Comparison of ENCODE assay signal across 11 cellular contexts in genomic region chr13:44117351-44117750, GRCh38.
DNase-seq lines count a peak whose midpoint lies in the region; ATAC-seq and TF ChIP-seq lines count a peak whose summit lies in the region.
"Had no signal": no experiment of that assay in that cellular context is flagged by ENCODE, and none has a peak within 500 bp of the region (broad histone marks: within the 10 kb centered on the region; RNA-seq: fewer than 3 reads in every experiment).

No MANE protein-coding gene starts in this region.

- DNase-seq in SK-N-SH: no peak
- no peak for DNase-seq in activated B cell treated with CpG ODN at 0.5 μM for 24 hours
- peak; percentile 33 to 46 (median 45) for DNase-seq in immature natural killer cell
- DNase-seq in stomach: no peak
- no peak for DNase-seq in NCI-H2107 (lab: John Stamatoyannopoulos, UW)
- no peak for DNase-seq in medulla oblongata (ENCODE audit: extremely low spot score)
- DNase-seq: activated CD4-positive, alpha-beta T cell treated with anti-CD3 and anti-CD28 coated beads for 4 hours; cortex of kidney; NCI-H510A had no signal

- H3K4me3 ChIP-seq in SK-N-SH (ENCODE audit: low read depth in 2 of 2, low read length in 1 of 2) (no peak overlapping the region), stomach (no peak overlapping the region)

- peak overlapping the region; percentile 24 for H3K27ac Mint-ChIP-seq in activated B cell treated with CpG ODN at 0.5 μM for 24 hours
- H3K27ac Mint-ChIP-seq in immature natural killer cell: peak overlapping the region; percentile 90 to 98 (median 94)
- H3K27ac Mint-ChIP-seq in activated T-helper 17 cell treated with anti-CD3 and anti-CD28 coated beads, Interleukin-2, amount 50 U/mL, for 72 hours: no peak overlapping the region

- WGBS in SK-N-SH (ENCODE audit: low lambda C conversion rate): 55% methylated on average over 3 of the region's 3 CpGs
- 0 to 8% (median 1%) methylated on average over 3 of the region's 3 CpGs for WGBS in stomach, 5 donors

- H3K27ac ChIP-seq in SK-N-SH (ENCODE audit: low read depth in 2 of 2, low read length in 1 of 2) (no peak overlapping the region; a peak in 1 of 4 replicates), stomach (peak overlapping the region in 4 of 5 donors; percentile 39 to 80 (median 67))

- CTCF ChIA-PET in SK-N-SH (lab: Yijun Ruan, JAX): interaction anchor here (1.4 kb wide), 1 partner anchor 209 kb away, joined by 6 read pairs; no protein-coding TSS in a partner anchor
- CTCF ChIA-PET in activated B cell treated with CpG ODN at 0.5 μM for 24 hours (lab: Charles Lee): interaction anchor here (1.1 kb wide), 1 partner anchor 322 kb away, joined by 3 read pairs; no protein-coding TSS in a partner anchor

- H3K9ac ChIP-seq in SK-N-SH: no peak overlapping the region

- TF ChIP-seq EP300 in SK-N-SH (IDR thresholded peaks at IDR 0.05; ENCODE audit: borderline replicate concordance in 1 of 2, low read depth in 1 of 2, low read length in 1 of 2) (no peak), stomach (IDR thresholded peaks at IDR 0.05) (no peak)

- POLR2A ChIA-PET in SK-N-SH (lab: Yijun Ruan, JAX): interaction anchor here (1.3 kb wide), 1 partner anchor 23 kb away, joined by 3 read pairs; no protein-coding TSS in a partner anchor
- POLR2A ChIA-PET in activated B cell treated with CpG ODN at 0.5 μM for 24 hours (lab: Charles Lee): interaction anchor here (0.6 kb wide), 2 partner anchors 263 to 320 kb away, joined by 3 to 4 read pairs; no protein-coding TSS in a partner anchor

- H3K4me1 Mint-ChIP-seq in activated B cell treated with CpG ODN at 0.5 μM for 24 hours (peaks cover 26% of the 10 kb centered on the region), immature natural killer cell (peaks cover 55 to 63% of the 10 kb centered on the region in 2 donors)
- H3K4me1 Mint-ChIP-seq in activated T-helper 17 cell treated with anti-CD3 and anti-CD28 coated beads, Interleukin-2, amount 50 U/mL, for 72 hours: no peaks in the 10 kb centered on the region

- intact Hi-C loops in activated B cell treated with CpG ODN at 0.5 μM for 24 hours (cut with micrococcal nuclease): no loop called here
- intact Hi-C loops in stomach (cut with DNase I; ENCODE audit: low total_unique reads): no loop called here

- H3K36me3 Mint-ChIP-seq in activated B cell treated with CpG ODN at 0.5 μM for 24 hours (ENCODE audit: low read depth) (no peaks in the 10 kb centered on the region), immature natural killer cell (no peaks in the 10 kb centered on the region)
- H3K36me3 Mint-ChIP-seq in activated T-helper 17 cell treated with anti-CD3 and anti-CD28 coated beads, Interleukin-2, amount 50 U/mL, for 72 hours (ENCODE audit: low read depth): no peaks in the 10 kb centered on the region

- H3K27me3 Mint-ChIP-seq in activated B cell treated with CpG ODN at 0.5 μM for 24 hours (no peaks in the 10 kb centered on the region), immature natural killer cell (ENCODE audit: low read depth in 3 of 3) (peaks cover 0 to 4% (median 1%) of the 10 kb centered on the region in 3 donors)
- no peaks in the 10 kb centered on the region for H3K27me3 Mint-ChIP-seq in activated T-helper 17 cell treated with anti-CD3 and anti-CD28 coated beads, Interleukin-2, amount 50 U/mL, for 72 hours

- H3F3A ChIP-seq in SK-N-SH (replicated peaks; ENCODE audit: insufficient read depth): no peaks in the 10 kb centered on the region

- TF ChIP-seq CTCF in SK-N-SH (IDR thresholded peaks at IDR 0.05) (no peak), activated B cell treated with CpG ODN at 0.5 μM for 24 hours (IDR thresholded peaks at IDR 0.05) (no peak), stomach (IDR thresholded peaks at IDR 0.05) (no peak)

- no peaks in the 10 kb centered on the region for H3K79me2 ChIP-seq in SK-N-SH (ENCODE audit: insufficient read depth)

- ATAC-seq in SK-N-SH treated with all-trans-retinoic acid at 6 μM for 48 hours: no peak
- ATAC-seq in activated B cell treated with CpG ODN at 0.5 μM for 24 hours (ENCODE audit: low read depth): no peak
- ATAC-seq in activated T-helper 17 cell treated with anti-CD3 and anti-CD28 coated beads, Interleukin-2, amount 50 U/mL, for 72 hours (replicated peaks): no peak

- peak overlapping the region; percentile 11 for H3K4me3 Mint-ChIP-seq in activated B cell treated with CpG ODN at 0.5 μM for 24 hours
- H3K4me3 Mint-ChIP-seq in immature natural killer cell: peak overlapping the region; percentile 36 to 84 (median 73)
- no peak overlapping the region for H3K4me3 Mint-ChIP-seq in activated T-helper 17 cell treated with anti-CD3 and anti-CD28 coated beads, Interleukin-2, amount 50 U/mL, for 72 hours

- no peaks in the 10 kb centered on the region for H3K27me3 ChIP-seq in SK-N-SH (ENCODE audit: insufficient read depth)
- H3K27me3 ChIP-seq in stomach: no peaks in the 10 kb centered on the region

- H3K9me3 ChIP-seq in SK-N-SH (no peaks in the 10 kb centered on the region), stomach (no peaks in the 10 kb centered on the region)

- no peaks in the 10 kb centered on the region for H3K9me2 ChIP-seq in SK-N-SH

- no peaks in the 10 kb centered on the region for H4K20me1 ChIP-seq in SK-N-SH (ENCODE audit: insufficient read depth)

- no peak overlapping the region for H3K4me2 ChIP-seq in SK-N-SH

- TF ChIP-seq RAD21 in SK-N-SH (IDR thresholded peaks at IDR 0.05; ENCODE audit: low read length): no peak

- H3K9me3 Mint-ChIP-seq in activated B cell treated with CpG ODN at 0.5 μM for 24 hours (no peaks in the 10 kb centered on the region), immature natural killer cell (peaks cover 0 to 2% (median 0%) of the 10 kb centered on the region in 6 donors)
- no peaks in the 10 kb centered on the region for H3K9me3 Mint-ChIP-seq in activated T-helper 17 cell treated with anti-CD3 and anti-CD28 coated beads, Interleukin-2, amount 50 U/mL, for 72 hours

- H3K4me1 ChIP-seq in SK-N-SH (ENCODE audit: control insufficient read depth in 1 of 2, insufficient read depth in 2 of 2, low read depth in 1 of 2, low read length in 1 of 2) (peaks cover 0 to 7% of the 10 kb centered on the region in 2 experiments; a peak in 2 of 4 replicates), stomach (peaks cover 5 to 31% (median 15%) of the 10 kb centered on the region in 4 donors)

- no peak for TF ChIP-seq POLR2A in stomach (IDR thresholded peaks at IDR 0.05)

- peak overlapping the region; percentile 51; the same call in 1 of the 2 replicates for H2AFZ ChIP-seq in SK-N-SH (ENCODE audit: low read depth)

- H3K36me3 ChIP-seq in SK-N-SH (replicated peaks in 1 of 2; ENCODE audit: control insufficient read depth in 1 of 2, insufficient read depth in 2 of 2, low read length in 1 of 2): no peaks in the 10 kb centered on the region
- H3K36me3 ChIP-seq in stomach: no peaks in the 10 kb centered on the region

TF ChIP-seq in SK-N-SH, 30 proteins besides CTCF, POLR2A, EP300 and RAD21 (continues in another document):
- TF ChIP-seq YY1 (IDR thresholded peaks at IDR 0.05; ENCODE audit: low read depth) (no peak), FOXJ3 (CRISPR knock-in tag; IDR thresholded peaks at IDR 0.05) (no peak), RFX5 (IDR thresholded peaks at IDR 0.05; ENCODE audit: low read length) (no peak), USF2 (IDR thresholded peaks at IDR 0.05; ENCODE audit: borderline replicate concordance, low read depth, low read length) (no peak)

TF ChIP-seq in SK-N-SH treated with all-trans-retinoic acid at 6 μM for 48 hours, 23 proteins besides CTCF, POLR2A, EP300 and RAD21:
- TF ChIP-seq SNAI2 (CRISPR knock-in tag; IDR thresholded peaks at IDR 0.05) (no peak), ZFP30 (CRISPR knock-in tag; IDR thresholded peaks at IDR 0.05) (no peak), OSR1 (CRISPR knock-in tag; IDR thresholded peaks at IDR 0.05) (no peak), PATZ1 (CRISPR knock-in tag; IDR thresholded peaks at IDR 0.05; ENCODE audit: borderline replicate concordance) (no peak), CSDC2 (CRISPR knock-in tag; IDR thresholded peaks at IDR 0.05) (no peak), ZNF565 (CRISPR knock-in tag; conservative IDR thresholded peaks at IDR 0.05; ENCODE audit: low read depth) (no peak), PPARA (CRISPR knock-in tag; IDR thresholded peaks at IDR 0.05; ENCODE audit: borderline replicate concordance) (no peak)
- TF ChIP-seq, protein P1, sequence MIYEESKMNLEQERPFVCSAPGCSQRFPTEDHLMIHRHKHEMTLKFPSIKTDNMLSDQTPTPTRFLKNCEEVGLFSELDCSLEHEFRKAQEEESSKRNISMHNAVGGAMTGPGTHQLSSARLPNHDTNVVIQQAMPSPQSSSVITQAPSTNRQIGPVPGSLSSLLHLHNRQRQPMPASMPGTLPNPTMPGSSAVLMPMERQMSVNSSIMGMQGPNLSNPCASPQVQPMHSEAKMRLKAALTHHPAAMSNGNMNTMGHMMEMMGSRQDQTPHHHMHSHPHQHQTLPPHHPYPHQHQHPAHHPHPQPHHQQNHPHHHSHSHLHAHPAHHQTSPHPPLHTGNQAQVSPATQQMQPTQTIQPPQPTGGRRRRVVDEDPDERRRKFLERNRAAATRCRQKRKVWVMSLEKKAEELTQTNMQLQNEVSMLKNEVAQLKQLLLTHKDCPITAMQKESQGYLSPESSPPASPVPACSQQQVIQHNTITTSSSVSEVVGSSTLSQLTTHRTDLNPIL (CRISPR knock-in tag; IDR thresholded peaks at IDR 0.05; ENCODE audit: low read depth): no peak

Comparison
In these comparisons a context has a peak if more than half of its experiments do, and no peak if none do; other contexts are left out.
1. DNase-seq: peak in immature natural killer cell (3 of 3); none in SK-N-SH (single experiment), activated B cell treated with CpG ODN at 0.5 μM for 24 hours (single experiment), stomach (single experiment), NCI-H2107 (single experiment) and medulla oblongata (single experiment).
2. H3K27ac ChIP-seq: peak in stomach (4 of 5); none in SK-N-SH (0 of 2).